Comparison of ENCODE assay signal across 8 cellular contexts in the genomic region with DNA sequence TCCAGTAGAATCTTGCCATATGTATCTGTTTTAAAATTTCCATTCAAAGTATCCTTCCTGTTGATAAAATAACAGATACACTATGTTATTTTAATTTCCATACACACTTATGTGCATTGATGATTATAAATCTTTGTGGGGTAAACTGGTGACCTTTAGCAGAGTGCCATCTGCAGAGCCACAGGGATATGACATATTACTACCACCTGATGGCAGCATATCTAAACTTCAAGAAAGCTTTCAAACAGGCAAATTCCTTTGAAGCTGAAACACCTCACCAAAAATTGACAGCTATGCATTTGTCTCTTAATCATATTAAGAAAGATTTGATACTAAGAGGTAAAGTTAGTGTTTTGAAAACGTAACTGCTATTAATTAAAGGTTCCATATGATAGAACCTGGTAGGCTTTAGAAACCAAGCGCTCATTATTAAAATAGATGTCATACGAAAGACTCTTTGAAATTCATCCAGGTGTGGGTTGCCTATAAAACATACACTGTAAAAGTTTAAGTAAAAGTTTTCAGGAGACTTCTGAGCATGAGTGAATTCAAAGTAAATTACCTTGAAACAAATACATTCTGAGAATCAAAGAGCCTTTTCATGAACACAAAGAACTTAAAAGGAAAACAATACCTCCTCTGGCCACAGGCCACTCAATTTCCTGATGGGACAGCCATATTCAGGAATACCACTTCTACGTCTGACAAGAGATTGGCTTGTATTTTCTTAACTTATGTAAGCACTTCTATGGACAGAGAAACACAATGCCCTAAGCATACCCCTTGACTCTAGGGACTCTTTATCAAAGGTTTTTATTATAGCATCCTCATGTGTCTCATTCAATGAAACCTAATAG.
DNase-seq lines count a peak whose midpoint lies in the region; ATAC-seq and TF ChIP-seq lines count a peak whose summit lies in the region.

No MANE protein-coding gene starts in this region.

- no peak overlapping the region for H3K27ac Mint-ChIP-seq in stimulated activated naive CD8-positive, alpha-beta T cell treated with anti-CD3 and anti-CD28 coated beads, Interleukin-15, amount 100 ng/mL, for 72 hours

- H3K27ac ChIP-seq in SK-N-SH (ENCODE audit: low read depth in 2 of 2, low read length in 1 of 2) = peak overlapping the region in 1 of 2 experiments; percentile 16; a peak in 1 of 4 replicates
- H3K27ac ChIP-seq in neural cell (ENCODE audit: low read length) = no peak overlapping the region

- H3K4me3 Mint-ChIP-seq in stimulated activated naive CD8-positive, alpha-beta T cell treated with anti-CD3 and anti-CD28 coated beads, Interleukin-15, amount 100 ng/mL, for 72 hours = no peak overlapping the region

- H3K27me3 ChIP-seq in SK-N-SH (ENCODE audit: insufficient read depth) = no peaks in the 10 kb centered on the region
- no peaks in the 10 kb centered on the region for H3K27me3 ChIP-seq in neural cell (ENCODE audit: insufficient read depth, low read depth, low read length)

- TF ChIP-seq EP300 in SK-N-SH (IDR thresholded peaks at IDR 0.05; ENCODE audit: borderline replicate concordance in 1 of 2, low read depth in 1 of 2, low read length in 1 of 2) = no peak
- TF ChIP-seq EP300 in neural cell (conservative IDR thresholded peaks at IDR 0.05; ENCODE audit: poor library complexity, severe bottlenecking) = no peak

- ATAC-seq in stimulated activated naive CD8-positive, alpha-beta T cell treated with anti-CD3 and anti-CD28 coated beads, Interleukin-15, amount 100 ng/mL, for 72 hours = peak; percentile 83
- no peak for ATAC-seq in stimulated activated naive CD8-positive, alpha-beta T cell treated with anti-CD3 and anti-CD28 coated beads, Interleukin-15, Interleukin-2, amounts not matched to agents 100 U/mL and 50 U/mL, for 24 hours
- ATAC-seq in GM21619 (IDR thresholded peaks at IDR 0.05; ENCODE audit: unreplicated experiment) = peak; percentile 89
- ATAC-seq in HG02642 (IDR thresholded peaks at IDR 0.05; ENCODE audit: poor library complexity, unreplicated experiment) = no peak

- H3K79me2 ChIP-seq in SK-N-SH (ENCODE audit: insufficient read depth) (no peaks in the 10 kb centered on the region), neural cell (replicated peaks; ENCODE audit: insufficient read depth, low read length) (no peaks in the 10 kb centered on the region)

- H2AFZ ChIP-seq in SK-N-SH (ENCODE audit: low read depth) (no peak overlapping the region), neural cell (ENCODE audit: low read depth, low read length) (no peak overlapping the region)

- no peaks in the 10 kb centered on the region for H3K9me3 ChIP-seq in SK-N-SH
- no peaks in the 10 kb centered on the region for H3K9me3 ChIP-seq in neural cell (ENCODE audit: low read length)

- no peak overlapping the region for H3K4me3 ChIP-seq in Jurkat, Clone E6-1 (ENCODE audit: low read length)
- H3K4me3 ChIP-seq in SK-N-SH (ENCODE audit: low read depth in 2 of 2, low read length in 1 of 2) (no peak overlapping the region), epithelial cell of proximal tubule (ENCODE audit: low read depth, low read length) (no peak overlapping the region), neural cell (ENCODE audit: low read length) (no peak overlapping the region)

- H3K4me1 ChIP-seq in SK-N-SH (ENCODE audit: control insufficient read depth in 1 of 2, insufficient read depth in 2 of 2, low read depth in 1 of 2, low read length in 1 of 2) = peaks cover 0 to 20% of the 10 kb centered on the region in 2 experiments; a peak in 1 of 4 replicates

- peak; percentile 72 for TF ChIP-seq CTCF in SK-N-SH (IDR thresholded peaks at IDR 0.05)
- peak; percentile 73 for TF ChIP-seq CTCF in epithelial cell of proximal tubule (conservative IDR thresholded peaks at IDR 0.05; ENCODE audit: low read depth, low read length)
- peak; percentile 72 for TF ChIP-seq CTCF in neural cell (IDR thresholded peaks at IDR 0.05; ENCODE audit: poor library complexity, severe bottlenecking)

- H3K27me3 Mint-ChIP-seq in stimulated activated naive CD8-positive, alpha-beta T cell treated with anti-CD3 and anti-CD28 coated beads, Interleukin-15, amount 100 ng/mL, for 72 hours = no peaks in the 10 kb centered on the region

- peak; percentile 4 to 11 for DNase-seq in stimulated activated naive CD8-positive, alpha-beta T cell treated with anti-CD3 and anti-CD28 coated beads, Interleukin-15, amount 100 ng/mL, for 72 hours
- DNase-seq in stimulated activated naive CD8-positive, alpha-beta T cell treated with anti-CD3 and anti-CD28 coated beads, Interleukin-15, Interleukin-2, amounts not matched to agents 100 U/mL and 50 U/mL, for 24 hours = no peak
- DNase-seq in Jurkat, Clone E6-1 (ENCODE audit: low read depth, low spot score) = peak; percentile 63
- DNase-seq in SK-N-SH = peak; percentile 46
- DNase-seq in epithelial cell of proximal tubule (ENCODE audit: low read depth) = no peak

- H3K4me2 ChIP-seq in SK-N-SH (no peak overlapping the region), neural cell (ENCODE audit: low read length) (no peak overlapping the region)

- POLR2A ChIA-PET in SK-N-SH (lab: Yijun Ruan, JAX) = interaction anchor here (1.6 kb wide), 1 partner anchor 93 kb away, joined by 4 read pairs; a partner anchor contains a TSS

- no peaks in the 10 kb centered on the region for H3K9me3 Mint-ChIP-seq in stimulated activated naive CD8-positive, alpha-beta T cell treated with anti-CD3 and anti-CD28 coated beads, Interleukin-15, amount 100 ng/mL, for 72 hours

- H4K20me1 ChIP-seq in SK-N-SH (ENCODE audit: insufficient read depth) (no peaks in the 10 kb centered on the region), neural cell (ENCODE audit: insufficient read depth) (no peaks in the 10 kb centered on the region)

- 62% methylated on average over 4 of the region's 4 CpGs for WGBS in SK-N-SH (ENCODE audit: low lambda C conversion rate)

- H3K4me1 Mint-ChIP-seq in stimulated activated naive CD8-positive, alpha-beta T cell treated with anti-CD3 and anti-CD28 coated beads, Interleukin-15, amount 100 ng/mL, for 72 hours = no peaks in the 10 kb centered on the region

- no peaks in the 10 kb centered on the region for H3K9me2 ChIP-seq in SK-N-SH
- H3K9me2 ChIP-seq in neural cell (ENCODE audit: insufficient read depth, low read length) = no peaks in the 10 kb centered on the region

- H3K36me3 ChIP-seq in SK-N-SH (replicated peaks in 1 of 2; ENCODE audit: control insufficient read depth in 1 of 2, insufficient read depth in 2 of 2, low read length in 1 of 2) (no peaks in the 10 kb centered on the region), neural cell (ENCODE audit: insufficient read depth, low read length) (no peaks in the 10 kb centered on the region)

- TF ChIP-seq RAD21 in SK-N-SH (IDR thresholded peaks at IDR 0.05; ENCODE audit: low read length) = peak; percentile 85
- TF ChIP-seq RAD21 in neural cell (conservative IDR thresholded peaks at IDR 0.05) = peak; percentile 68

- CTCF ChIA-PET in SK-N-SH (lab: Yijun Ruan, JAX) = interaction anchor here (0.6 to 2.9 kb wide), 28 partner anchors 10 to 942 kb away, joined by 3 to 18 read pairs (median 4); a partner anchor contains a TSS

- H3F3A ChIP-seq in SK-N-SH (replicated peaks; ENCODE audit: insufficient read depth) = no peaks in the 10 kb centered on the region
- no peaks in the 10 kb centered on the region for H3F3A ChIP-seq in neural cell (ENCODE audit: insufficient read depth, low read length, poor library complexity, severe bottlenecking)

- no peak overlapping the region for H3K9ac ChIP-seq in SK-N-SH
- H3K9ac ChIP-seq in neural cell (ENCODE audit: low read length) = no peak overlapping the region

TF ChIP-seq in SK-N-SH, 30 proteins besides CTCF, POLR2A, EP300 and RAD21 (continues in another document):
- TF ChIP-seq RCOR1 (IDR thresholded peaks at IDR 0.05; ENCODE audit: low read length) = peak; percentile 39; the same call in 1 of the 2 replicates

TF ChIP-seq in neural cell, 6 proteins besides CTCF, POLR2A, EP300 and RAD21:
- TF ChIP-seq SMC3 (conservative IDR thresholded peaks at IDR 0.05; ENCODE audit: poor library complexity) = peak; percentile 71
- TF ChIP-seq TAF1 (IDR thresholded peaks at IDR 0.05; ENCODE audit: low read depth) = no peak
- TF ChIP-seq POLR2AphosphoS5 (IDR thresholded peaks at IDR 0.05) = no peak
- no peak for TF ChIP-seq EZH2 (IDR thresholded peaks at IDR 0.05; ENCODE audit: borderline replicate concordance, insufficient read depth, low read length, poor library complexity, severe bottlenecking)
- TF ChIP-seq, protein P1, sequence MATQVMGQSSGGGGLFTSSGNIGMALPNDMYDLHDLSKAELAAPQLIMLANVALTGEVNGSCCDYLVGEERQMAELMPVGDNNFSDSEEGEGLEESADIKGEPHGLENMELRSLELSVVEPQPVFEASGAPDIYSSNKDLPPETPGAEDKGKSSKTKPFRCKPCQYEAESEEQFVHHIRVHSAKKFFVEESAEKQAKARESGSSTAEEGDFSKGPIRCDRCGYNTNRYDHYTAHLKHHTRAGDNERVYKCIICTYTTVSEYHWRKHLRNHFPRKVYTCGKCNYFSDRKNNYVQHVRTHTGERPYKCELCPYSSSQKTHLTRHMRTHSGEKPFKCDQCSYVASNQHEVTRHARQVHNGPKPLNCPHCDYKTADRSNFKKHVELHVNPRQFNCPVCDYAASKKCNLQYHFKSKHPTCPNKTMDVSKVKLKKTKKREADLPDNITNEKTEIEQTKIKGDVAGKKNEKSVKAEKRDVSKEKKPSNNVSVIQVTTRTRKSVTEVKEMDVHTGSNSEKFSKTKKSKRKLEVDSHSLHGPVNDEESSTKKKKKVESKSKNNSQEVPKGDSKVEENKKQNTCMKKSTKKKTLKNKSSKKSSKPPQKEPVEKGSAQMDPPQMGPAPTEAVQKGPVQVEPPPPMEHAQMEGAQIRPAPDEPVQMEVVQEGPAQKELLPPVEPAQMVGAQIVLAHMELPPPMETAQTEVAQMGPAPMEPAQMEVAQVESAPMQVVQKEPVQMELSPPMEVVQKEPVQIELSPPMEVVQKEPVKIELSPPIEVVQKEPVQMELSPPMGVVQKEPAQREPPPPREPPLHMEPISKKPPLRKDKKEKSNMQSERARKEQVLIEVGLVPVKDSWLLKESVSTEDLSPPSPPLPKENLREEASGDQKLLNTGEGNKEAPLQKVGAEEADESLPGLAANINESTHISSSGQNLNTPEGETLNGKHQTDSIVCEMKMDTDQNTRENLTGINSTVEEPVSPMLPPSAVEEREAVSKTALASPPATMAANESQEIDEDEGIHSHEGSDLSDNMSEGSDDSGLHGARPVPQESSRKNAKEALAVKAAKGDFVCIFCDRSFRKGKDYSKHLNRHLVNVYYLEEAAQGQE (IDR thresholded peaks at IDR 0.05; ENCODE audit: borderline replicate concordance) = no peak
- no peak for TF ChIP-seq MXI1 (conservative IDR thresholded peaks at IDR 0.05; ENCODE audit: poor library complexity, severe bottlenecking)

Comparison
In these comparisons a context has a peak if more than half of its experiments do, and no peak if none do; other contexts are left out.
1. ATAC-seq: peak in stimulated activated naive CD8-positive, alpha-beta T cell treated with anti-CD3 and anti-CD28 coated beads, Interleukin-15, amount 100 ng/mL, for 72 hours (single experiment) and GM21619 (single experiment); none in stimulated activated naive CD8-positive, alpha-beta T cell treated with anti-CD3 and anti-CD28 coated beads, Interleukin-15, Interleukin-2, amounts not matched to agents 100 U/mL and 50 U/mL, for 24 hours (single experiment) and HG02642 (single experiment).
2. DNase-seq: peak in stimulated activated naive CD8-positive, alpha-beta T cell treated with anti-CD3 and anti-CD28 coated beads, Interleukin-15, amount 100 ng/mL, for 72 hours (2 of 2), Jurkat, Clone E6-1 (single experiment) and SK-N-SH (single experiment); none in stimulated activated naive CD8-positive, alpha-beta T cell treated with anti-CD3 and anti-CD28 coated beads, Interleukin-15, Interleukin-2, amounts not matched to agents 100 U/mL and 50 U/mL, for 24 hours (single experiment) and epithelial cell of proximal tubule (single experiment).
3. Peak in every context shown above with its lines, with median percentiles within 50 percentile points of each other: CTCF ChIP-seq.